19 cellular contexts compared by ENCODE assay signal in genomic region chrX:44245730-44246129, GRCh38.
DNase-seq lines count a peak whose midpoint lies in the region; ATAC-seq and TF ChIP-seq lines count a peak whose summit lies in the region.
"Had no signal": no experiment of that assay in that cellular context is flagged by ENCODE, and none has a peak within 500 bp of the region (broad histone marks: within the 10 kb centered on the region; RNA-seq: fewer than 3 reads in every experiment).

No MANE protein-coding gene starts in this region.

- no peak overlapping the region for H3K4me3 Mint-ChIP-seq in activated T-helper 1 cell treated with anti-CD3 and anti-CD28 coated beads, Interleukin-12 subunit alpha, Interleukin-12 subunit beta, Interleukin-2, Interleukin-4 antibody, amounts not matched to agents 30 ng/mL and 10 ng/mL and 1 ng/mL, durations not matched to agents 14 hours and 24 hours and 36 hours
- H3K4me3 Mint-ChIP-seq in activated CD4-positive, alpha-beta memory T cell treated with anti-CD3 and anti-CD28 coated beads for 36 hours: peak overlapping the region; percentile 39
- no peak overlapping the region for H3K4me3 Mint-ChIP-seq in central memory CD8-positive, alpha-beta T cell

- DNase-seq in activated T-helper 1 cell treated with Interleukin-2 at 50 U/mL for 16 hours (ENCODE audit: low read depth): peak; percentile 8
- no peak for DNase-seq in activated T-helper 1 cell treated with anti-CD3 and anti-CD28 coated beads, Interleukin-12 subunit alpha, Interleukin-12 subunit beta, Interleukin-2, Interleukin-4 antibody, amounts not matched to agents 30 ng/mL and 10 ng/mL and 1 ng/mL, durations not matched to agents 14 hours and 24 hours and 36 hours (ENCODE audit: low spot score)
- peak; percentile 35 for DNase-seq in activated CD4-positive, alpha-beta memory T cell treated with anti-CD3 and anti-CD28 coated beads for 36 hours
- no peak for DNase-seq in central memory CD8-positive, alpha-beta T cell (ENCODE audit: low spot score in 2 of 2)
- peak; percentile 10 for DNase-seq in stimulated activated naive CD8-positive, alpha-beta T cell treated with anti-CD3 and anti-CD28 coated beads, Interleukin-15, Interleukin-2, amounts not matched to agents 100 U/mL and 50 U/mL, for 24 hours
- no peak for DNase-seq in DMS153 treated with DMSO at 0.1 percent for 48 hours (lab: John Stamatoyannopoulos, UW; ENCODE audit: unreplicated experiment)
- DNase-seq in NCI-H345 (lab: John Stamatoyannopoulos, UW): no peak
- DNase-seq in left lung: no peak
- DNase-seq: brain microvascular endothelial cell, H7, hippocampal formation, kidney, mammary epithelial cell, NCI-H2029 treated with DMSO at 0.1 percent for 48 hours, NCI-H524 treated with DMSO at 0.1 percent for 48 hours, pancreas, right lobe of liver had no signal

- intact Hi-C loops in activated T-helper 1 cell treated with anti-CD3 and anti-CD28 coated beads, Interleukin-12 subunit alpha, Interleukin-12 subunit beta, Interleukin-2, Interleukin-4 antibody, amounts not matched to agents 30 ng/mL and 10 ng/mL and 1 ng/mL, durations not matched to agents 14 hours and 24 hours and 36 hours (cut with micrococcal nuclease): loop anchor here (5.0 kb wide), 1 partner anchor 408 kb away; no protein-coding TSS in a partner anchor
- intact Hi-C loops in activated CD4-positive, alpha-beta memory T cell treated with anti-CD3 and anti-CD28 coated beads for 36 hours (cut with micrococcal nuclease): no loop called here
- intact Hi-C loops in left lung (cut with DNase I): no loop called here

- CTCF ChIA-PET in activated CD4-positive, alpha-beta memory T cell treated with anti-CD3 and anti-CD28 coated beads for 36 hours (lab: Charles Lee): interaction anchor here (0.9 to 5.1 kb wide), 2 partner anchors 287 to 410 kb away, joined by 4 to 54 read pairs; no protein-coding TSS in a partner anchor

- no peaks in the 10 kb centered on the region for H3K9me3 Mint-ChIP-seq in activated T-helper 1 cell treated with anti-CD3 and anti-CD28 coated beads, Interleukin-12 subunit alpha, Interleukin-12 subunit beta, Interleukin-2, Interleukin-4 antibody, amounts not matched to agents 30 ng/mL and 10 ng/mL and 1 ng/mL, durations not matched to agents 14 hours and 24 hours and 36 hours
- H3K9me3 Mint-ChIP-seq in activated CD4-positive, alpha-beta memory T cell treated with anti-CD3 and anti-CD28 coated beads for 36 hours: peaks cover 4% of the 10 kb centered on the region
- no peaks in the 10 kb centered on the region for H3K9me3 Mint-ChIP-seq in central memory CD8-positive, alpha-beta T cell
- H3K9me3 Mint-ChIP-seq: activated naive CD4-positive, alpha-beta T cell treated with anti-CD3 and anti-CD28 coated beads, Interleukin-2, amount 50 U/mL, for 72 hours had no signal

- H3K4me3 ChIP-seq in left lung: no peak overlapping the region
- H3K4me3 ChIP-seq: coronary artery, pancreas, right lobe of liver had no signal

- no peak for TF ChIP-seq CTCF in left lung (IDR thresholded peaks at IDR 0.05)

- POLR2A ChIA-PET in activated CD4-positive, alpha-beta memory T cell treated with anti-CD3 and anti-CD28 coated beads for 36 hours (lab: Charles Lee): no interaction called here

- no peaks in the 10 kb centered on the region for H3K36me3 ChIP-seq in left lung
- H3K36me3 ChIP-seq: brain microvascular endothelial cell, pancreas, right lobe of liver had no signal

- H3K4me1 Mint-ChIP-seq in activated T-helper 1 cell treated with anti-CD3 and anti-CD28 coated beads, Interleukin-12 subunit alpha, Interleukin-12 subunit beta, Interleukin-2, Interleukin-4 antibody, amounts not matched to agents 30 ng/mL and 10 ng/mL and 1 ng/mL, durations not matched to agents 14 hours and 24 hours and 36 hours (ENCODE audit: low read depth): peaks cover 18% of the 10 kb centered on the region
- peaks cover 14% of the 10 kb centered on the region for H3K4me1 Mint-ChIP-seq in activated CD4-positive, alpha-beta memory T cell treated with anti-CD3 and anti-CD28 coated beads for 36 hours (ENCODE audit: low read depth)
- H3K4me1 Mint-ChIP-seq in central memory CD8-positive, alpha-beta T cell: peaks cover 10% of the 10 kb centered on the region

- no peak overlapping the region for H3K27ac ChIP-seq in left lung
- H3K27ac ChIP-seq: brain microvascular endothelial cell, coronary artery, pancreas, right lobe of liver had no signal

- peak; percentile 71 for ATAC-seq in central memory CD8-positive, alpha-beta T cell (replicated peaks; ENCODE audit: extremely low read depth, poor library complexity, severe bottlenecking)
- ATAC-seq in stimulated activated naive CD8-positive, alpha-beta T cell treated with anti-CD3 and anti-CD28 coated beads, Interleukin-15, Interleukin-2, amounts not matched to agents 100 U/mL and 50 U/mL, for 24 hours: no peak
- ATAC-seq in left lung: no peak
- ATAC-seq: pancreas, right lobe of liver had no signal

- no peaks in the 10 kb centered on the region for H3K4me1 ChIP-seq in left lung
- H3K4me1 ChIP-seq: pancreas, right lobe of liver had no signal

- no peaks in the 10 kb centered on the region for H3K9me3 ChIP-seq in left lung
- H3K9me3 ChIP-seq: pancreas, right lobe of liver had no signal

- peaks cover 0 to 3% of the 10 kb centered on the region in 2 donors for H3K27me3 ChIP-seq in left lung
- H3K27me3 ChIP-seq: brain microvascular endothelial cell, pancreas had no signal

- peaks cover 2% of the 10 kb centered on the region for H3K27me3 Mint-ChIP-seq in activated T-helper 1 cell treated with anti-CD3 and anti-CD28 coated beads, Interleukin-12 subunit alpha, Interleukin-12 subunit beta, Interleukin-2, Interleukin-4 antibody, amounts not matched to agents 30 ng/mL and 10 ng/mL and 1 ng/mL, durations not matched to agents 14 hours and 24 hours and 36 hours (ENCODE audit: insufficient read depth)
- H3K27me3 Mint-ChIP-seq in activated CD4-positive, alpha-beta memory T cell treated with anti-CD3 and anti-CD28 coated beads for 36 hours: no peaks in the 10 kb centered on the region
- no peaks in the 10 kb centered on the region for H3K27me3 Mint-ChIP-seq in central memory CD8-positive, alpha-beta T cell

- no peaks in the 10 kb centered on the region for H3K36me3 Mint-ChIP-seq in activated T-helper 1 cell treated with anti-CD3 and anti-CD28 coated beads, Interleukin-12 subunit alpha, Interleukin-12 subunit beta, Interleukin-2, Interleukin-4 antibody, amounts not matched to agents 30 ng/mL and 10 ng/mL and 1 ng/mL, durations not matched to agents 14 hours and 24 hours and 36 hours (ENCODE audit: low read depth)
- H3K36me3 Mint-ChIP-seq in activated CD4-positive, alpha-beta memory T cell treated with anti-CD3 and anti-CD28 coated beads for 36 hours: no peaks in the 10 kb centered on the region
- H3K36me3 Mint-ChIP-seq in central memory CD8-positive, alpha-beta T cell (ENCODE audit: insufficient read depth): peaks cover 2% of the 10 kb centered on the region

- no peak overlapping the region for H3K27ac Mint-ChIP-seq in activated T-helper 1 cell treated with anti-CD3 and anti-CD28 coated beads, Interleukin-12 subunit alpha, Interleukin-12 subunit beta, Interleukin-2, Interleukin-4 antibody, amounts not matched to agents 30 ng/mL and 10 ng/mL and 1 ng/mL, durations not matched to agents 14 hours and 24 hours and 36 hours
- H3K27ac Mint-ChIP-seq in activated CD4-positive, alpha-beta memory T cell treated with anti-CD3 and anti-CD28 coated beads for 36 hours: no peak overlapping the region
- H3K27ac Mint-ChIP-seq in central memory CD8-positive, alpha-beta T cell (ENCODE audit: low read depth): no peak overlapping the region
- H3K27ac Mint-ChIP-seq: activated naive CD4-positive, alpha-beta T cell treated with anti-CD3 and anti-CD28 coated beads, Interleukin-2, amount 50 U/mL, for 72 hours had no signal

Comparison
In these comparisons a context has a peak if more than half of its experiments do, and no peak if none do; other contexts are left out.
1. DNase-seq: peak in activated T-helper 1 cell treated with Interleukin-2 at 50 U/mL for 16 hours (single experiment), activated CD4-positive, alpha-beta memory T cell treated with anti-CD3 and anti-CD28 coated beads for 36 hours (single experiment) and stimulated activated naive CD8-positive, alpha-beta T cell treated with anti-CD3 and anti-CD28 coated beads, Interleukin-15, Interleukin-2, amounts not matched to agents 100 U/mL and 50 U/mL, for 24 hours (single experiment); none in activated T-helper 1 cell treated with anti-CD3 and anti-CD28 coated beads, Interleukin-12 subunit alpha, Interleukin-12 subunit beta, Interleukin-2, Interleukin-4 antibody, amounts not matched to agents 30 ng/mL and 10 ng/mL and 1 ng/mL, durations not matched to agents 14 hours and 24 hours and 36 hours (single experiment), central memory CD8-positive, alpha-beta T cell (0 of 2), DMS153 treated with DMSO at 0.1 percent for 48 hours (single experiment), NCI-H345 (single experiment) and left lung (0 of 2).